ENCODE assay signal across 12 cellular contexts in the genomic region with DNA sequence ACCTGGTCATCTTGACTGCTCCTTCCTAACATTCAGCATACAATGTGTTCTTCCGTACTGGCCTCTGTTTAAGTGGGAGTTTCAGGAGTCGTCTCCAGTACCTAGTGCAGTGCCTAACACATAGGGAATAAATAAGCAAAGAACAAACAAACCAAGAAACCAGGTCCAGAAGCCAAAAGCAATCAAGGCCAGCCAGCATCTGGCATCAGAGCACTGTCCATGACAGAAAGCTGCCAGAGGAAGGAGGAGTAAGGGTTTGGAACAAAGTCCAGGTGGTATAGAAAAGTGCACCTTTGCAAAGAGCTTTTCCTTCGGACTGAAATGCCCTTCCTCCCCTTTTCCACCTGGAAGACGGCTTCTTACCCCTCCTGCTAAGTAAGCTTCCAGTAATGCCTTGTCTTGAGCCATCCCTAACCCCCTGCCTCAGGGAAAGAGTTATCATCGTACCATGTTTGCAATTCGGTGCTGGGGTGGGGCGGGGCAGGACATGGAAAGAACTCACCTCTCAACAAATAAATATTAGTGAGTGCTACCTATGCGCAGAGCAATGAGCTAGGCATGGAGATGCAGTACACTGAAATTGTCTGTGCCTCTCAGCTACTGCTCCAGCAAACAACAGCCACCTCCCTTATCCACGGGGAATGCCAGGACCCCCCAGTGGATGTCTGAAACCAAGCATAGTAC. TPM values are rescaled to one million over a fixed set of nuclear protein-coding genes. Genes with fewer than 3 reads are reported as not detected.
DNase-seq lines count a peak whose midpoint lies in the region; ATAC-seq and TF ChIP-seq lines count a peak whose summit lies in the region.
"Had no signal": no experiment of that assay in that cellular context is flagged by ENCODE, and none has a peak within 500 bp of the region (broad histone marks: within the 10 kb centered on the region; RNA-seq: fewer than 3 reads in every experiment).

No MANE protein-coding gene starts in this region.

- peaks cover 2% of the 10 kb centered on the region for H3K9me3 Mint-ChIP-seq in activated naive CD4-positive, alpha-beta T cell treated with anti-CD3 and anti-CD28 coated beads, Interleukin-2, amount 10 ng/mL, durations not matched to agents 7 days and 5 days
- peaks cover 0 to 8% of the 10 kb centered on the region in 2 donors for H3K9me3 Mint-ChIP-seq in stimulated activated naive CD8-positive, alpha-beta T cell treated with anti-CD3 and anti-CD28 coated beads, Interleukin-15, amount 100 ng/mL, for 72 hours

- H3K36me3 ChIP-seq in Peyer's patch = no peaks in the 10 kb centered on the region
- no peaks in the 10 kb centered on the region for H3K36me3 ChIP-seq in mesendoderm (ENCODE audit: control insufficient read depth, insufficient read depth, low read length)
- H3K36me3 ChIP-seq: gastrocnemius medialis had no signal

- H2BK5ac ChIP-seq in mesendoderm (ENCODE audit: low read length) = no peak overlapping the region

- H3K9ac ChIP-seq in mesendoderm (ENCODE audit: low read length) = no peak overlapping the region

- peak overlapping the region in 2 of 4 donors; percentile 44 to 57 for H3K27ac ChIP-seq in Peyer's patch
- H3K27ac ChIP-seq in mesendoderm (ENCODE audit: low read depth, low read length) = no peak overlapping the region
- H3K27ac ChIP-seq: VCaP had no signal

- H3K27me3 ChIP-seq in Peyer's patch = no peaks in the 10 kb centered on the region
- H3K27me3 ChIP-seq in mesendoderm (ENCODE audit: insufficient read depth, low read length, poor library complexity) = no peaks in the 10 kb centered on the region
- H3K27me3 ChIP-seq: gastrocnemius medialis had no signal

- no peak overlapping the region for H3K23ac ChIP-seq in mesendoderm (ENCODE audit: low read length)

- no peak for TF ChIP-seq CTCF in Peyer's patch (IDR thresholded peaks at IDR 0.05)

- H3K4me1 Mint-ChIP-seq in activated naive CD4-positive, alpha-beta T cell treated with anti-CD3 and anti-CD28 coated beads, Interleukin-2, amount 10 ng/mL, durations not matched to agents 7 days and 5 days = peaks cover 28% of the 10 kb centered on the region
- H3K4me1 Mint-ChIP-seq in stimulated activated naive CD8-positive, alpha-beta T cell treated with anti-CD3 and anti-CD28 coated beads, Interleukin-15, amount 100 ng/mL, for 72 hours = peaks cover 54% of the 10 kb centered on the region

- H3K4ac ChIP-seq in mesendoderm (ENCODE audit: low read depth, low read length) = no peak overlapping the region

- H4K8ac ChIP-seq in mesendoderm (ENCODE audit: low read depth, low read length) = no peak overlapping the region

- no CpG with 5 or more reads among the region's 9 CpGs for WGBS in mesendoderm (ENCODE audit: extremely low coverage, insufficient coverage, low lambda C conversion rate)

- H3K79me2 ChIP-seq in mesendoderm (ENCODE audit: control insufficient read depth, insufficient read depth, low read length) = no peaks in the 10 kb centered on the region

- no peak for TF ChIP-seq POLR2A in Peyer's patch (IDR thresholded peaks at IDR 0.05)

- H3K36me3 Mint-ChIP-seq in activated naive CD4-positive, alpha-beta T cell treated with anti-CD3 and anti-CD28 coated beads, Interleukin-2, amount 10 ng/mL, durations not matched to agents 7 days and 5 days = no peaks in the 10 kb centered on the region

- H3K27me3 Mint-ChIP-seq in activated naive CD4-positive, alpha-beta T cell treated with anti-CD3 and anti-CD28 coated beads, Interleukin-2, amount 10 ng/mL, durations not matched to agents 7 days and 5 days = peaks cover 4% of the 10 kb centered on the region
- peaks cover 7% of the 10 kb centered on the region for H3K27me3 Mint-ChIP-seq in stimulated activated naive CD8-positive, alpha-beta T cell treated with anti-CD3 and anti-CD28 coated beads, Interleukin-15, amount 100 ng/mL, for 72 hours

- H2BK120ac ChIP-seq in mesendoderm (ENCODE audit: low read depth, low read length) = no peak overlapping the region

- no peaks in the 10 kb centered on the region for H3K9me3 ChIP-seq in Peyer's patch
- H3K9me3 ChIP-seq: gastrocnemius medialis had no signal

- CTCF ChIA-PET in activated naive CD4-positive, alpha-beta T cell treated with anti-CD3 and anti-CD28 coated beads, Interleukin-2, amount 10 ng/mL, durations not matched to agents 7 days and 5 days (lab: Charles Lee) = interaction anchor here (1.0 to 1.6 kb wide), 4 partner anchors 34 to 193 kb away, joined by 3 to 4 read pairs (median 3); a partner anchor contains a TSS

- H2AK5ac ChIP-seq in mesendoderm (ENCODE audit: low read length) = no peak overlapping the region

- H2BK15ac ChIP-seq in mesendoderm (replicated peaks; ENCODE audit: low read depth) = no peak overlapping the region

- no peak overlapping the region for H3K4me2 ChIP-seq in mesendoderm (ENCODE audit: low read length)

- H3K4me3 Mint-ChIP-seq in activated naive CD4-positive, alpha-beta T cell treated with anti-CD3 and anti-CD28 coated beads, Interleukin-2, amount 10 ng/mL, durations not matched to agents 7 days and 5 days = no peak overlapping the region
- peak overlapping the region; percentile 75 for H3K4me3 Mint-ChIP-seq in stimulated activated naive CD8-positive, alpha-beta T cell treated with anti-CD3 and anti-CD28 coated beads, Interleukin-15, amount 100 ng/mL, for 72 hours

- peak overlapping the region in 1 of 4 donors; percentile 6 for H3K4me3 ChIP-seq in Peyer's patch
- no peak overlapping the region for H3K4me3 ChIP-seq in mesendoderm (ENCODE audit: low read length)
- H3K4me3 ChIP-seq: gastrocnemius medialis had no signal

- ATAC-seq in stimulated activated naive CD8-positive, alpha-beta T cell treated with anti-CD3 and anti-CD28 coated beads, Interleukin-15, amount 100 ng/mL, for 72 hours = no peak
- no peak for ATAC-seq in GM21390 (IDR thresholded peaks at IDR 0.05; ENCODE audit: unreplicated experiment)

- peak overlapping the region; percentile 70 for H3K27ac Mint-ChIP-seq in activated naive CD4-positive, alpha-beta T cell treated with anti-CD3 and anti-CD28 coated beads, Interleukin-2, amount 10 ng/mL, durations not matched to agents 7 days and 5 days
- H3K27ac Mint-ChIP-seq in stimulated activated naive CD8-positive, alpha-beta T cell treated with anti-CD3 and anti-CD28 coated beads, Interleukin-15, amount 100 ng/mL, for 72 hours = peak overlapping the region; percentile 99

- H3K4me1 ChIP-seq in Peyer's patch (peaks cover 0 to 23% (median 0%) of the 10 kb centered on the region in 4 donors), mesendoderm (ENCODE audit: control insufficient read depth, low read depth, low read length) (no peaks in the 10 kb centered on the region)

- no peak overlapping the region for H3K18ac ChIP-seq in mesendoderm (ENCODE audit: low read length)

- no peak overlapping the region for H4K5ac ChIP-seq in mesendoderm (ENCODE audit: low read length)

- no peak overlapping the region for H3K56ac ChIP-seq in mesendoderm (ENCODE audit: low read length)

- no peaks in the 10 kb centered on the region for H3K79me1 ChIP-seq in mesendoderm (ENCODE audit: low read length)

- no peak for DNase-seq in activated naive CD4-positive, alpha-beta T cell treated with anti-CD3 and anti-CD28 coated beads, Interleukin-2, amount 10 ng/mL, durations not matched to agents 7 days and 5 days
- DNase-seq in activated naive CD4-positive, alpha-beta T cell treated with Interleukin-2 at 50 U/mL for 16 hours = no peak
- DNase-seq in Peyer's patch (peak in 2 of 3 donors; percentile 50 to 61), cerebellar cortex (ENCODE audit: low spot score) (peak; percentile 7), mesendoderm (no peak), DMS114 treated with DMSO at 0.1 percent for 48 hours (lab: John Stamatoyannopoulos, UW; ENCODE audit: unreplicated experiment) (no peak)
- DNase-seq in stimulated activated naive CD8-positive, alpha-beta T cell treated with anti-CD3 and anti-CD28 coated beads, Interleukin-15, amount 100 ng/mL, for 72 hours = no peak
- DNase-seq: GOT3, NCI-H2227 treated with DMSO at 0.1 percent for 48 hours had no signal

RNA-seq across cellular contexts. Expression of a gene that starts 47.6 kb away (rescaled TPM):
- total RNA-seq in Peyer's patch = 10 to 100 TPM in 1 of 4 donors, 1 to 10 TPM in 1, not detected in 2; 1.7 to 10.7 TPM
- polyA plus RNA-seq in mesendoderm (2013, experiment 1 of 2) = 0.41 TPM
- polyA plus RNA-seq in mesendoderm (2013, experiment 2 of 2) = 0.56 TPM

RNA-seq across cellular contexts. Expression of a gene that starts 47.8 kb away (rescaled TPM):
- total RNA-seq in Peyer's patch = 10 to 100 TPM in 1 of 4 donors, 1 to 10 TPM in 3; 4.2 to 12.4 (median 9.0) TPM
- polyA plus RNA-seq in mesendoderm (2013, experiment 1 of 2) = 1.9 TPM
- polyA plus RNA-seq in mesendoderm (2013, experiment 2 of 2) = 1.7 TPM

Comparison
In these comparisons a context has a peak if more than half of its experiments do, and no peak if none do; other contexts are left out.
1. DNase-seq: peak in Peyer's patch (2 of 3) and cerebellar cortex (single experiment); none in activated naive CD4-positive, alpha-beta T cell treated with anti-CD3 and anti-CD28 coated beads, Interleukin-2, amount 10 ng/mL, durations not matched to agents 7 days and 5 days (single experiment), activated naive CD4-positive, alpha-beta T cell treated with Interleukin-2 at 50 U/mL for 16 hours (single experiment), stimulated activated naive CD8-positive, alpha-beta T cell treated with anti-CD3 and anti-CD28 coated beads, Interleukin-15, amount 100 ng/mL, for 72 hours (0 of 2), mesendoderm (single experiment) and DMS114 treated with DMSO at 0.1 percent for 48 hours (single experiment).